Comparison of ENCODE assay signal across 1 cellular context in the genomic region with DNA sequence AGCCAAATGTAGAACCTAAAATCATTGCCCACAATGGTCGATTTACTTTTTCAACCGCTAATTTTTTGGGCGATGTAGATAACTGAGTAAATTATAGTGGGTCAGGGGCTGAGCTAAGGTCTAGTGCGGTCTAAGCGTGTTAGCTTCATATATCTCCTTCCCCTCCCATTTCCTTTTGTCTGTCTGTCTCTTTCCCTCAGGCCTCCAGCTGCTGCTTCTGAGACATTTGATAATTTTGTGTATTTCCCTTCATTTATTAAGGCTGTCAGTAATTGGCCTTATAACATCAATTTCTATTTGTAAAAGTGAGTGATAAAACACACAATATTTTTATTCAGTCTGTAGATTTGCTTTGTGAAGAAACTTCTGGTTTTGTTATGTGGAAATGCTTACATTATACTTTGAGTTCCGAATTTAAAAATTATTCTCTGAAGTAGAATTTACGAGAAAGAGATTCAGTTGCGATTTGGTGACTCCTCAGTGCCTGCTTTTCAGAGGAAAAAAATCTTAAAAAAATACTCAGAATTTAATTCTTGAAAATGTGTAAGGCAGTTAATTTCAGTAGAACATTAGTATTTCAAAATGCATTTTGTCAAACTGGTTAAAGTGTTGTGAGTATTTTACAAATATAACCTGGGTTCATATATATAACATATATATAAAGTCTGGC.
A peak's percentile ranks its signal among the peaks of the same experiment; 100 is the strongest.
TF ChIP-seq lines count a peak whose summit lies in the region.

No MANE protein-coding gene starts in this region.

TF ChIP-seq in K562, 482 proteins besides CTCF, POLR2A, EP300 and RAD21 (continued from another document):
- TF ChIP-seq CAMTA2 (CRISPR knock-in tag; conservative IDR thresholded peaks at IDR 0.05) (no peak), PPARD (CRISPR knock-in tag; IDR thresholded peaks at IDR 0.05) (no peak), HNRNPK (IDR thresholded peaks at IDR 0.05; ENCODE audit: low read depth, low read length, poor library complexity, severe bottlenecking) (no peak), TFAM (CRISPR knock-in tag; conservative IDR thresholded peaks at IDR 0.05) (no peak), JUN (IDR thresholded peaks at IDR 0.05; ENCODE audit: borderline replicate concordance, low read depth, low read length) (no peak), JUN (CRISPR knock-in tag; IDR thresholded peaks at IDR 0.05; ENCODE audit: borderline replicate concordance) (no peak), FOXO4 (CRISPR knock-in tag; IDR thresholded peaks at IDR 0.05) (no peak), BMI1 (IDR thresholded peaks at IDR 0.05; ENCODE audit: low read length) (peak; percentile 28; the same call in 1 of the 2 replicates), SRF (CRISPR knock-in tag; IDR thresholded peaks at IDR 0.05) (no peak), HES1 (IDR thresholded peaks at IDR 0.05; ENCODE audit: low read depth) (no peak), MED1 (CRISPR knock-in tag; IDR thresholded peaks at IDR 0.05; ENCODE audit: borderline replicate concordance) (no peak)
- TF ChIP-seq, protein P1, sequence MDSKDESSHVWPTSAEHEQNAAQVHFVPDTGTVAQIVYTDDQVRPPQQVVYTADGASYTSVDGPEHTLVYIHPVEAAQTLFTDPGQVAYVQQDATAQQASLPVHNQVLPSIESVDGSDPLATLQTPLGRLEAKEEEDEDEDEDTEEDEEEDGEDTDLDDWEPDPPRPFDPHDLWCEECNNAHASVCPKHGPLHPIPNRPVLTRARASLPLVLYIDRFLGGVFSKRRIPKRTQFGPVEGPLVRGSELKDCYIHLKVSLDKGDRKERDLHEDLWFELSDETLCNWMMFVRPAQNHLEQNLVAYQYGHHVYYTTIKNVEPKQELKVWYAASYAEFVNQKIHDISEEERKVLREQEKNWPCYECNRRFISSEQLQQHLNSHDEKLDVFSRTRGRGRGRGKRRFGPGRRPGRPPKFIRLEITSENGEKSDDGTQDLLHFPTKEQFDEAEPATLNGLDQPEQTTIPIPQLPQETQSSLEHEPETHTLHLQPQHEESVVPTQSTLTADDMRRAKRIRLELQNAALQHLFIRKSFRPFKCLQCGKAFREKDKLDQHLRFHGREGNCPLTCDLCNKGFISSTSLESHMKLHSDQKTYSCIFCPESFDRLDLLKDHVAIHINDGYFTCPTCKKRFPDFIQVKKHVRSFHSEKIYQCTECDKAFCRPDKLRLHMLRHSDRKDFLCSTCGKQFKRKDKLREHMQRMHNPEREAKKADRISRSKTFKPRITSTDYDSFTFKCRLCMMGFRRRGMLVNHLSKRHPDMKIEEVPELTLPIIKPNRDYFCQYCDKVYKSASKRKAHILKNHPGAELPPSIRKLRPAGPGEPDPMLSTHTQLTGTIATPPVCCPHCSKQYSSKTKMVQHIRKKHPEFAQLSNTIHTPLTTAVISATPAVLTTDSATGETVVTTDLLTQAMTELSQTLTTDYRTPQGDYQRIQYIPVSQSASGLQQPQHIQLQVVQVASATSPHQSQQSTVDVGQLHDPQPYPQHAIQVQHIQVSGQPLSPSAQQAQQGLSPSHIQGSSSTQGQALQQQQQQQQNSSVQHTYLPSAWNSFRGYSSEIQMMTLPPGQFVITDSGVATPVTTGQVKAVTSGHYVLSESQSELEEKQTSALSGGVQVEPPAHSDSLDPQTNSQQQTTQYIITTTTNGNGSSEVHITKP (IDR thresholded peaks at IDR 0.05; ENCODE audit: partially characterized antibody) = no peak
